Comparison of ENCODE assay signal across 29 cellular contexts in the genomic region with DNA sequence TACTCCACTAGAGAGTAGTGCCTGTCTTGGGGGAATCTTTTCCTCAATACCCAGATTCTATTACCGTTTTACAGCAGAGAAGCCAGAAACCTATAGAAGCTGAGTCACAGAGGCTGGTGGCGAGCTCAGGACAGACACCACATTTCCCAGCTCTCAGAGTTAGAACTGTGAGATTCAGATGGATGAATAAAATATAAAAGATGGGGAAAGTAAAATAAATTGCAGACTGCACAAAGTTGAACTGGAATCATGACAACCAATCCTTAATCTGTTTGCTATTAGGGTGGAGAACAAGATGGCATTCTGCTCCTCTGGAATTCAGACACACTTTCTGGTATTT.
"Had no signal": no experiment of that assay in that cellular context is flagged by ENCODE, and none has a peak within 500 bp of the region (broad histone marks: within the 10 kb centered on the region; RNA-seq: fewer than 3 reads in every experiment).

No MANE protein-coding gene starts in this region.

- H3K4me3 ChIP-seq: colonic mucosa, gastroesophageal sphincter, right atrium auricular region, smooth muscle cell, upper lobe of left lung had no signal

- H3K27me3 ChIP-seq: colonic mucosa, gastroesophageal sphincter, right atrium auricular region, upper lobe of left lung had no signal

- H3K27ac Mint-ChIP-seq: activated CD4-positive, alpha-beta memory T cell treated with anti-CD3 and anti-CD28 coated beads for 36 hours; activated CD4-positive, alpha-beta T cell treated with anti-CD3 and anti-CD28 coated beads, Interleukin-2, amount 10 ng/mL, durations not matched to agents 24 days and 14 days; activated naive CD4-positive, alpha-beta T cell treated with anti-CD3 and anti-CD28 coated beads, Interleukin-2, amount 50 U/mL, for 24 hours; activated naive CD8-positive, alpha-beta T cell treated with anti-CD3 and anti-CD28 coated beads, Interleukin-2, amount 50 U/mL, for 24 hours; activated T-helper 17 cell treated with anti-CD3 and anti-CD28 coated beads, Interleukin-2, amount 50 U/mL, for 72 hours; mesothelial cell of epicardium; naive B cell; stimulated activated memory B cell treated with anti-CD40 and anti-IgM and Interleukin-4, amounts not matched to agents 10 μg/mL and 1 μg/mL and 100 μg/mL, for 72 hours; stimulated activated naive CD8-positive, alpha-beta T cell treated with anti-CD3 and anti-CD28 coated beads, Interleukin-15, amount 100 ng/mL, for 72 hours; T-helper 1 cell treated with Interleukin-12 subunit alpha and Interleukin-12 subunit beta and Interleukin-4 antibody, amounts not matched to agents 30 μg/mL and 1 μg/mL, for 36 hours had no signal

- H3K36me3 Mint-ChIP-seq: activated CD4-positive, alpha-beta memory T cell treated with anti-CD3 and anti-CD28 coated beads for 36 hours; activated naive CD4-positive, alpha-beta T cell treated with anti-CD3 and anti-CD28 coated beads, Interleukin-2, amount 50 U/mL, for 24 hours; mesothelial cell of epicardium; naive B cell; stimulated activated memory B cell treated with anti-CD40 and anti-IgM and Interleukin-4, amounts not matched to agents 10 μg/mL and 1 μg/mL and 100 μg/mL, for 72 hours had no signal

- H3K4me2 ChIP-seq: smooth muscle cell had no signal

- H3K27me3 Mint-ChIP-seq: stimulated activated memory B cell treated with anti-CD40 and anti-IgM and Interleukin-4, amounts not matched to agents 10 μg/mL and 1 μg/mL and 100 μg/mL, for 72 hours had no signal

- H3K9me3 Mint-ChIP-seq: activated CD4-positive, alpha-beta memory T cell treated with anti-CD3 and anti-CD28 coated beads for 36 hours; activated CD4-positive, alpha-beta T cell treated with anti-CD3 and anti-CD28 coated beads, Interleukin-2, amount 10 ng/mL, durations not matched to agents 24 days and 14 days; activated naive CD4-positive, alpha-beta T cell treated with anti-CD3 and anti-CD28 coated beads, Interleukin-2, amount 50 U/mL, for 24 hours; activated naive CD8-positive, alpha-beta T cell treated with anti-CD3 and anti-CD28 coated beads, Interleukin-2, amount 50 U/mL, for 24 hours; activated T-cell treated with anti-CD3 and anti-CD28 coated beads, Interleukin-2, amount 50 U/mL, for 4 hours; activated T-helper 17 cell treated with anti-CD3 and anti-CD28 coated beads, Interleukin-2, amount 50 U/mL, for 72 hours; mesothelial cell of epicardium; naive B cell; neural crest cell; stimulated activated memory B cell treated with anti-CD40 and anti-IgM and Interleukin-4, amounts not matched to agents 10 μg/mL and 1 μg/mL and 100 μg/mL, for 72 hours; stimulated activated naive CD8-positive, alpha-beta T cell treated with anti-CD3 and anti-CD28 coated beads, Interleukin-15, amount 100 ng/mL, for 72 hours; T-helper 1 cell treated with Interleukin-12 subunit alpha and Interleukin-12 subunit beta and Interleukin-4 antibody, amounts not matched to agents 30 μg/mL and 1 μg/mL, for 36 hours had no signal

- H3K4me1 Mint-ChIP-seq: activated CD4-positive, alpha-beta T cell treated with anti-CD3 and anti-CD28 coated beads, Interleukin-2, amount 10 ng/mL, durations not matched to agents 24 days and 14 days; activated naive CD4-positive, alpha-beta T cell treated with anti-CD3 and anti-CD28 coated beads, Interleukin-2, amount 50 U/mL, for 24 hours; activated naive CD8-positive, alpha-beta T cell treated with anti-CD3 and anti-CD28 coated beads, Interleukin-2, amount 50 U/mL, for 24 hours; activated T-helper 17 cell treated with anti-CD3 and anti-CD28 coated beads, Interleukin-2, amount 50 U/mL, for 72 hours; mesothelial cell of epicardium; naive B cell; stimulated activated memory B cell treated with anti-CD40 and anti-IgM and Interleukin-4, amounts not matched to agents 10 μg/mL and 1 μg/mL and 100 μg/mL, for 72 hours; stimulated activated naive CD8-positive, alpha-beta T cell treated with anti-CD3 and anti-CD28 coated beads, Interleukin-15, amount 100 ng/mL, for 72 hours had no signal

- H3K4me3 Mint-ChIP-seq: activated CD4-positive, alpha-beta memory T cell treated with anti-CD3 and anti-CD28 coated beads for 36 hours; activated CD4-positive, alpha-beta T cell treated with anti-CD3 and anti-CD28 coated beads, Interleukin-2, amount 10 ng/mL, durations not matched to agents 24 days and 14 days; activated naive CD4-positive, alpha-beta T cell treated with anti-CD3 and anti-CD28 coated beads, Interleukin-2, amount 50 U/mL, for 24 hours; activated naive CD8-positive, alpha-beta T cell treated with anti-CD3 and anti-CD28 coated beads, Interleukin-2, amount 50 U/mL, for 24 hours; activated T-cell treated with anti-CD3 and anti-CD28 coated beads, Interleukin-2, amount 50 U/mL, for 4 hours; activated T-helper 17 cell treated with anti-CD3 and anti-CD28 coated beads, Interleukin-2, amount 50 U/mL, for 72 hours; mesothelial cell of epicardium; naive B cell; neural crest cell; stimulated activated memory B cell treated with anti-CD40 and anti-IgM and Interleukin-4, amounts not matched to agents 10 μg/mL and 1 μg/mL and 100 μg/mL, for 72 hours; stimulated activated naive CD8-positive, alpha-beta T cell treated with anti-CD3 and anti-CD28 coated beads, Interleukin-15, amount 100 ng/mL, for 72 hours; T-helper 1 cell treated with Interleukin-12 subunit alpha and Interleukin-12 subunit beta and Interleukin-4 antibody, amounts not matched to agents 30 μg/mL and 1 μg/mL, for 36 hours had no signal

- H3K9me3 ChIP-seq: colonic mucosa, gastroesophageal sphincter, right atrium auricular region, upper lobe of left lung had no signal

- DNase-seq: activated CD4-positive, alpha-beta memory T cell treated with anti-CD3 and anti-CD28 coated beads for 36 hours; activated CD4-positive, alpha-beta T cell treated with anti-CD3 and anti-CD28 coated beads, Interleukin-2, amount 10 ng/mL, durations not matched to agents 24 days and 14 days; activated CD4-positive, CD25-positive, alpha-beta regulatory T cell treated with anti-CD3 and anti-CD28 coated beads, Interleukin-2, amount 50 U/mL, for 72 hours; activated CD8-positive, alpha-beta memory T cell treated with anti-CD3 and anti-CD28 coated beads, Interleukin-2, amount 50 U/mL, for 48 hours; activated naive CD8-positive, alpha-beta T cell treated with anti-CD3 and anti-CD28 coated beads, Interleukin-2, amount 50 U/mL, for 24 hours; activated T-cell treated with anti-CD3 and anti-CD28 coated beads, Interleukin-2, amount 50 U/mL, for 4 hours; amygdala; colonic mucosa; effector CD8-positive, alpha-beta T cell; hippocampal formation; left cardiac atrium; left ventricle myocardium superior; naive B cell; occipital lobe; stimulated activated CD4-positive, alpha-beta T cell treated with anti-CD3 and anti-CD28 coated beads, Interleukin-1b, Interleukin-23, amount 100 ng/mL, for 48 hours; stimulated activated CD4-positive, alpha-beta T cell treated with anti-CD3 and anti-CD28 coated beads, Interleukin-4, amount 100 ng/mL, for 4 hours; stimulated activated CD8-positive, alpha-beta memory T cell treated with anti-CD3 and anti-CD28 coated beads, Interleukin-4, amount 100 ng/mL, for 48 hours; stimulated activated naive CD8-positive, alpha-beta T cell treated with anti-CD3 and anti-CD28 coated beads, Interleukin-15, amount 100 ng/mL, for 72 hours; substantia nigra; upper lobe of left lung had no signal

- H3K27ac ChIP-seq: colonic mucosa, right atrium auricular region, upper lobe of left lung had no signal

- H3K4me1 ChIP-seq: colonic mucosa, gastroesophageal sphincter, upper lobe of left lung had no signal

- H3K36me3 ChIP-seq: colonic mucosa, gastroesophageal sphincter, right atrium auricular region, upper lobe of left lung had no signal
